In genomic region chr9:131117111-131117761, GRCh38 we compare ENCODE assay signal across 18 cellular contexts. TPM values are rescaled to one million over a fixed set of nuclear protein-coding genes. Genes with fewer than 3 reads are reported as not detected.
A peak's percentile ranks its signal among the peaks of the same experiment; 100 is the strongest.
DNase-seq lines count a peak whose midpoint lies in the region; ATAC-seq and TF ChIP-seq lines count a peak whose summit lies in the region.
"Had no signal": no experiment of that assay in that cellular context is flagged by ENCODE, and none has a peak within 500 bp of the region (broad histone marks: within the 10 kb centered on the region; RNA-seq: fewer than 3 reads in every experiment).

No MANE protein-coding gene starts in this region.

- peak; percentile 30 for ATAC-seq in body of pancreas
- peak; percentile 30 to 74 (median 57) for ATAC-seq in heart right ventricle
- ATAC-seq in psoas muscle, result peak in 3 of 4 donors; percentile 46 to 53 (median 47)
- no peak for ATAC-seq in GM19328 (IDR thresholded peaks at IDR 0.05; ENCODE audit: unreplicated experiment)
- ATAC-seq: naive thymus-derived CD8-positive, alpha-beta T cell; stimulated activated naive CD8-positive, alpha-beta T cell treated with anti-CD3 and anti-CD28 coated beads, Interleukin-15, Interleukin-2, amounts not matched to agents 100 U/mL and 50 U/mL, for 24 hours had no signal

- H3K27ac ChIP-seq in body of pancreas (peak overlapping the region in 2 of 4 donors; percentile 16 to 27), heart right ventricle (peak overlapping the region; percentile 70 to 91 (median 78)), psoas muscle (peak overlapping the region; percentile 63)

- H3K27me3 Mint-ChIP-seq in activated naive CD4-positive, alpha-beta T cell treated with anti-CD3 and anti-CD28 coated beads, Interleukin-2, amount 10 ng/mL, durations not matched to agents 7 days and 5 days, result peaks cover 35% of the 10 kb centered on the region

- no peak overlapping the region for H3K4me3 Mint-ChIP-seq in activated naive CD4-positive, alpha-beta T cell treated with anti-CD3 and anti-CD28 coated beads, Interleukin-2, amount 10 ng/mL, durations not matched to agents 7 days and 5 days
- H3K4me3 Mint-ChIP-seq: activated CD4-positive, alpha-beta T cell treated with anti-CD3 and anti-CD28 coated beads, Interleukin-2, amount 10 ng/mL, durations not matched to agents 7 days and 5 days; naive thymus-derived CD8-positive, alpha-beta T cell had no signal

- H3K4me3 ChIP-seq in body of pancreas (no peak overlapping the region), heart right ventricle (peak overlapping the region in 2 of 10 donors; percentile 5 to 11), psoas muscle (no peak overlapping the region)
- H3K4me3 ChIP-seq: HAP-1 had no signal

- H3K27ac Mint-ChIP-seq in activated naive CD4-positive, alpha-beta T cell treated with anti-CD3 and anti-CD28 coated beads, Interleukin-2, amount 10 ng/mL, durations not matched to agents 7 days and 5 days, result no peak overlapping the region
- H3K27ac Mint-ChIP-seq: activated CD4-positive, alpha-beta T cell treated with anti-CD3 and anti-CD28 coated beads, Interleukin-2, amount 10 ng/mL, durations not matched to agents 7 days and 5 days; naive thymus-derived CD8-positive, alpha-beta T cell had no signal

- DNase-seq in COR-L47 (lab: John Stamatoyannopoulos, UW) (peak; percentile 64), body of pancreas (no peak), heart right ventricle (no peak), psoas muscle (no peak), NCI-H82 treated with DMSO at 0.1 percent for 48 hours (lab: John Stamatoyannopoulos, UW; ENCODE audit: unreplicated experiment) (no peak), inferior parietal cortex (ENCODE audit: extremely low spot score) (no peak)
- DNase-seq in activated naive CD4-positive, alpha-beta T cell treated with anti-CD3 and anti-CD28 coated beads, Interleukin-2, amount 10 ng/mL, durations not matched to agents 7 days and 5 days, result no peak
- DNase-seq: activated CD4-positive, alpha-beta T cell treated with anti-CD3 and anti-CD28 coated beads, Interleukin-2, amount 10 ng/mL, durations not matched to agents 7 days and 5 days; activated T-cell treated with anti-CD3 and anti-CD28 coated beads, Interleukin-2, amount 50 U/mL, for 48 hours; amniotic stem cell; effector memory CD4-positive, alpha-beta T cell; islet precursor cell; naive thymus-derived CD8-positive, alpha-beta T cell; NCI-H2029; NCI-H82; stimulated activated naive CD8-positive, alpha-beta T cell treated with anti-CD3 and anti-CD28 coated beads, Interleukin-15, Interleukin-2, amounts not matched to agents 100 U/mL and 50 U/mL, for 24 hours had no signal

- no peaks in the 10 kb centered on the region for H3K36me3 ChIP-seq in body of pancreas (replicated peaks in 1 of 2; ENCODE audit: insufficient read depth in 1 of 2, low read depth in 2 of 2)
- peaks cover 0 to 51% (median 4%) of the 10 kb centered on the region in 9 donors for H3K36me3 ChIP-seq in heart right ventricle
- H3K36me3 ChIP-seq in psoas muscle (ENCODE audit: insufficient read depth in 1 of 2, low read depth in 1 of 2), result no peaks in the 10 kb centered on the region

- no peaks in the 10 kb centered on the region for H3K9me3 Mint-ChIP-seq in activated naive CD4-positive, alpha-beta T cell treated with anti-CD3 and anti-CD28 coated beads, Interleukin-2, amount 10 ng/mL, durations not matched to agents 7 days and 5 days
- H3K9me3 Mint-ChIP-seq: activated CD4-positive, alpha-beta T cell treated with anti-CD3 and anti-CD28 coated beads, Interleukin-2, amount 10 ng/mL, durations not matched to agents 7 days and 5 days; naive thymus-derived CD8-positive, alpha-beta T cell had no signal

- H3K27me3 ChIP-seq in body of pancreas, result no peaks in the 10 kb centered on the region
- H3K27me3 ChIP-seq in heart right ventricle, result no peaks in the 10 kb centered on the region
- H3K27me3 ChIP-seq in psoas muscle (ENCODE audit: insufficient read depth in 3 of 3, low read length in 2 of 3), result peaks cover 0 to 6% (median 0%) of the 10 kb centered on the region in 3 donors

- CTCF ChIA-PET in activated naive CD4-positive, alpha-beta T cell treated with anti-CD3 and anti-CD28 coated beads, Interleukin-2, amount 10 ng/mL, durations not matched to agents 7 days and 5 days (lab: Charles Lee), result no interaction called here

- WGBS in body of pancreas, 2 donors, result 63 to 71% methylated on average over 6 to 13 of the region's 13 CpGs
- 52 to 60% methylated on average over 13 of the region's 13 CpGs for WGBS in heart right ventricle, 2 donors
- WGBS in psoas muscle, 3 donors, result 53 to 56% (median 54%) methylated on average over 13 of the region's 13 CpGs

- TF ChIP-seq CTCF in body of pancreas (IDR thresholded peaks at IDR 0.05) (no peak), heart right ventricle (IDR thresholded peaks at IDR 0.05) (no peak), psoas muscle (IDR thresholded peaks at IDR 0.05) (no peak)

- H3K36me3 Mint-ChIP-seq in activated naive CD4-positive, alpha-beta T cell treated with anti-CD3 and anti-CD28 coated beads, Interleukin-2, amount 10 ng/mL, durations not matched to agents 7 days and 5 days, result no peaks in the 10 kb centered on the region
- H3K36me3 Mint-ChIP-seq: naive thymus-derived CD8-positive, alpha-beta T cell had no signal

- H3K9me3 ChIP-seq in body of pancreas (no peaks in the 10 kb centered on the region), heart right ventricle (no peaks in the 10 kb centered on the region), psoas muscle (no peaks in the 10 kb centered on the region)
- H3K9me3 ChIP-seq: HAP-1 had no signal

- intact Hi-C loops in body of pancreas (cut with DNase I), result no loop called here
- intact Hi-C loops in heart right ventricle (cut with DNase I), result loop anchor here in 2 of 10 donors (2.0 to 10.0 kb wide), 2 partner anchors 34 to 422 kb away; partner anchors contain the start of gene EXOSC2 (in 1 of the 2)
- intact Hi-C loops in psoas muscle (cut with DNase I), result no loop called here

- no peaks in the 10 kb centered on the region for H3K4me1 Mint-ChIP-seq in activated naive CD4-positive, alpha-beta T cell treated with anti-CD3 and anti-CD28 coated beads, Interleukin-2, amount 10 ng/mL, durations not matched to agents 7 days and 5 days
- H3K4me1 Mint-ChIP-seq: activated CD4-positive, alpha-beta T cell treated with anti-CD3 and anti-CD28 coated beads, Interleukin-2, amount 10 ng/mL, durations not matched to agents 7 days and 5 days had no signal

- H3K4me1 ChIP-seq in body of pancreas, result no peaks in the 10 kb centered on the region
- peaks cover 0 to 36% (median 16%) of the 10 kb centered on the region in 9 donors for H3K4me1 ChIP-seq in heart right ventricle
- no peaks in the 10 kb centered on the region for H3K4me1 ChIP-seq in psoas muscle

- TF ChIP-seq POLR2A in body of pancreas (IDR thresholded peaks at IDR 0.05), result no peak

RNA-seq across cellular contexts. Expression of gene NUP214, which starts 8.2 kb away (rescaled TPM):
- 10 to 100 TPM; 24.7 to 29.6 TPM for total RNA-seq in body of pancreas
- total RNA-seq in heart right ventricle, result 10 to 100 TPM; 17.8 to 27.1 (median 23.6) TPM
- 10 to 100 TPM; 13.8 to 21.5 TPM for polyA plus RNA-seq in heart right ventricle
- 10 to 100 TPM; 20.1 to 28.1 (median 23.4) TPM for total RNA-seq in psoas muscle
- 10 to 100 TPM; 11.8 to 14.2 (median 14.1) TPM for polyA plus RNA-seq in psoas muscle

RNA-seq across cellular contexts. Expression of gene AIF1L, which starts 20.9 kb away (rescaled TPM):
- total RNA-seq in body of pancreas (10 to 100 TPM in 1 of 2 donors, 1 to 10 TPM in 1; 4.9 to 11.5 TPM), heart right ventricle (10 to 100 TPM in 8 of 10 donors, 1 to 10 TPM in 2; 9.6 to 93.2 (median 14.8) TPM), psoas muscle (10 to 100 TPM in 3 of 4 donors, 1 to 10 TPM in 1; 3.7 to 12.2 (median 11.7) TPM)
- polyA plus RNA-seq in heart right ventricle (10 to 100 TPM; 15.3 to 25.2 TPM), psoas muscle (10 to 100 TPM in 2 of 3 donors, 1 to 10 TPM in 1; 6.3 to 11.0 (median 10.2) TPM)
- total RNA-seq: naive thymus-derived CD8-positive, alpha-beta T cell had no signal
- polyA plus RNA-seq: naive thymus-derived CD8-positive, alpha-beta T cell had no signal
